ENCODE assay signal across 15 cellular contexts in the genomic region with DNA sequence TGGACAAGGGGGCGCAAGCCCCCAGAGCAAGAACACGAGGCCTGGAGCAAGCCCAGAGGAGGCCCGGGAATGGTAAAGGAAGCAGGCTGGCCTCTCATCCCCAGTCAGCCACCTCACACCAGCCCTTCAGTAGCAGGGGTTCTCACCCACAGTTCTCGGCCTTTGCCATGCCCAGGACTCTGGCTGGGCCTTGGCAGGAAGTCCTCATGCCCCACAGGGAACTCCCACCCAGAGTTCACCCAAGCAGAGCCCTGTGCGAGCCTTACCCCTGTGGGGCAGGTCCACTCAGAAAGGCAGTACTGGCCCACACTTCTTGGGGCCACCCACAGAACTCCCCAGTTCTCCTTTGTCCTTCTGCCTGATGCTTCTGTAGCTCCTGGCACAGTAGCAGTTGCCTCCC. TPM values are rescaled to one million over a fixed set of nuclear protein-coding genes. Genes with fewer than 3 reads are reported as not detected.
DNase-seq lines count a peak whose midpoint lies in the region; ATAC-seq and TF ChIP-seq lines count a peak whose summit lies in the region.
"Had no signal": no experiment of that assay in that cellular context is flagged by ENCODE, and none has a peak within 500 bp of the region (broad histone marks: within the 10 kb centered on the region; RNA-seq: fewer than 3 reads in every experiment).

No MANE protein-coding gene starts in this region.

- H3K9me3 ChIP-seq in left ventricle myocardium inferior (replicated peaks) (no peaks in the 10 kb centered on the region), lower lobe of right lung (no peaks in the 10 kb centered on the region), sigmoid colon (no peaks in the 10 kb centered on the region)

- no peak for TF ChIP-seq CTCF in left ventricle myocardium inferior (IDR thresholded peaks at IDR 0.05; ENCODE audit: borderline replicate concordance)
- no peak for TF ChIP-seq CTCF in lower lobe of right lung (IDR thresholded peaks at IDR 0.05)
- TF ChIP-seq CTCF in sigmoid colon (IDR thresholded peaks at IDR 0.05), result no peak
- TF ChIP-seq CTCF in WTC11 (IDR thresholded peaks at IDR 0.05), result no peak
- TF ChIP-seq CTCF in endothelial cell (IDR thresholded peaks at IDR 0.05; ENCODE audit: unreplicated experiment), result no peak

- no peak for TF ChIP-seq POLR2A in sigmoid colon (IDR thresholded peaks at IDR 0.05)

- H3K27ac ChIP-seq in left ventricle myocardium inferior (replicated peaks) (no peak overlapping the region), lower lobe of right lung (no peak overlapping the region), sigmoid colon (no peak overlapping the region)
- H3K27ac ChIP-seq: BLaER1 treated with 17β-estradiol and CSF1 and Interleukin-3, amounts not matched to agents 10 nM and 100 nM had no signal

- intact Hi-C loops in left ventricle myocardium inferior (cut with micrococcal nuclease) (no loop called here), left ventricle myocardium superior (cut with micrococcal nuclease) (no loop called here), lower lobe of right lung (cut with DNase I) (no loop called here), sigmoid colon (cut with DNase I) (no loop called here)

- H3K4me3 ChIP-seq in left ventricle myocardium inferior (no peak overlapping the region), lower lobe of right lung (no peak overlapping the region), sigmoid colon (no peak overlapping the region)
- H3K4me3 ChIP-seq: BLaER1 treated with 17β-estradiol and CSF1 and Interleukin-3, amounts not matched to agents 10 nM and 100 nM; GM12878 had no signal

- H3K27ac Mint-ChIP-seq in WTC11, result no peak overlapping the region
- H3K27ac Mint-ChIP-seq in endothelial cell (ENCODE audit: unreplicated experiment), result no peak overlapping the region
- H3K27ac Mint-ChIP-seq: CD4-positive, CD25-positive, alpha-beta regulatory T cell had no signal

- peaks cover 13% of the 10 kb centered on the region for H3K27me3 ChIP-seq in left ventricle myocardium inferior (ENCODE audit: low read depth)
- no peaks in the 10 kb centered on the region for H3K27me3 ChIP-seq in lower lobe of right lung (ENCODE audit: low read depth)
- no peaks in the 10 kb centered on the region for H3K27me3 ChIP-seq in sigmoid colon
- H3K27me3 ChIP-seq: BLaER1 treated with 17β-estradiol and CSF1 and Interleukin-3, amounts not matched to agents 10 nM and 100 nM had no signal

- H3K4me3 Mint-ChIP-seq in WTC11 (no peak overlapping the region), endothelial cell (ENCODE audit: unreplicated experiment) (no peak overlapping the region)
- H3K4me3 Mint-ChIP-seq: CD4-positive, CD25-positive, alpha-beta regulatory T cell had no signal

- no peaks in the 10 kb centered on the region for H3K9me3 Mint-ChIP-seq in WTC11
- no peaks in the 10 kb centered on the region for H3K9me3 Mint-ChIP-seq in endothelial cell (ENCODE audit: unreplicated experiment)
- H3K9me3 Mint-ChIP-seq: HFFc6 had no signal

- CTCF ChIA-PET in WTC11 (lab: Charles Lee), result interaction anchor here (1.0 to 2.2 kb wide), 3 partner anchors 17 to 283 kb away, joined by 4 to 6 read pairs (median 6); no protein-coding TSS in a partner anchor

- H3K27me3 Mint-ChIP-seq in WTC11 (ENCODE audit: low read depth) (peaks cover 3% of the 10 kb centered on the region), endothelial cell (ENCODE audit: unreplicated experiment) (peaks cover 16% of the 10 kb centered on the region)

- ATAC-seq in left ventricle myocardium superior (no peak), lower lobe of right lung (no peak), WTC11 (no peak)

- no peaks in the 10 kb centered on the region for H3K36me3 ChIP-seq in left ventricle myocardium inferior
- no peaks in the 10 kb centered on the region for H3K36me3 ChIP-seq in lower lobe of right lung
- H3K36me3 ChIP-seq in sigmoid colon, result no peaks in the 10 kb centered on the region
- H3K36me3 ChIP-seq: BLaER1 treated with 17β-estradiol and CSF1 and Interleukin-3, amounts not matched to agents 10 nM and 100 nM had no signal

- peak; percentile 7 for DNase-seq in left ventricle myocardium inferior
- DNase-seq in left ventricle myocardium superior, result no peak
- peak; percentile 34 for DNase-seq in lower lobe of right lung
- peak; percentile 52 for DNase-seq in sigmoid colon
- DNase-seq in GDM1 (lab: John Stamatoyannopoulos, UW), result no peak
- no peak for DNase-seq in WTC11 (ENCODE audit: low spot score)
- no peak for DNase-seq in endothelial cell (ENCODE audit: low spot score)
- DNase-seq: 8988T; ACHN; CD4-positive, CD25-positive, alpha-beta regulatory T cell; DMS53 had no signal

- no peaks in the 10 kb centered on the region for H3K36me3 Mint-ChIP-seq in WTC11
- peaks cover 9% of the 10 kb centered on the region for H3K36me3 Mint-ChIP-seq in endothelial cell (ENCODE audit: low read depth, unreplicated experiment)
- H3K36me3 Mint-ChIP-seq: CD4-positive, CD25-positive, alpha-beta regulatory T cell had no signal

- 85 to 88% methylated on average over 5 of the region's 5 CpGs for WGBS in sigmoid colon, 2 donors

- POLR2A ChIA-PET in WTC11 (lab: Charles Lee), result no interaction called here

- no peak for TF ChIP-seq EP300 in sigmoid colon (IDR thresholded peaks at IDR 0.05)

- H3K4me1 Mint-ChIP-seq in WTC11, result no peaks in the 10 kb centered on the region
- peaks cover 12% of the 10 kb centered on the region for H3K4me1 Mint-ChIP-seq in endothelial cell (ENCODE audit: unreplicated experiment)
- H3K4me1 Mint-ChIP-seq: CD4-positive, CD25-positive, alpha-beta regulatory T cell had no signal

- H3K4me1 ChIP-seq in left ventricle myocardium inferior (no peaks in the 10 kb centered on the region), lower lobe of right lung (peaks cover 10% of the 10 kb centered on the region), sigmoid colon (no peaks in the 10 kb centered on the region)
- H3K4me1 ChIP-seq: BLaER1 treated with 17β-estradiol and CSF1 and Interleukin-3, amounts not matched to agents 10 nM and 100 nM had no signal

TF ChIP-seq in WTC11, 78 proteins besides CTCF, POLR2A, EP300 and RAD21:
- no peak for TF ChIP-seq ELF4 (CRISPR knock-in tag; IDR thresholded peaks at IDR 0.05; ENCODE audit: low read depth)
- TF ChIP-seq, protein P1, sequence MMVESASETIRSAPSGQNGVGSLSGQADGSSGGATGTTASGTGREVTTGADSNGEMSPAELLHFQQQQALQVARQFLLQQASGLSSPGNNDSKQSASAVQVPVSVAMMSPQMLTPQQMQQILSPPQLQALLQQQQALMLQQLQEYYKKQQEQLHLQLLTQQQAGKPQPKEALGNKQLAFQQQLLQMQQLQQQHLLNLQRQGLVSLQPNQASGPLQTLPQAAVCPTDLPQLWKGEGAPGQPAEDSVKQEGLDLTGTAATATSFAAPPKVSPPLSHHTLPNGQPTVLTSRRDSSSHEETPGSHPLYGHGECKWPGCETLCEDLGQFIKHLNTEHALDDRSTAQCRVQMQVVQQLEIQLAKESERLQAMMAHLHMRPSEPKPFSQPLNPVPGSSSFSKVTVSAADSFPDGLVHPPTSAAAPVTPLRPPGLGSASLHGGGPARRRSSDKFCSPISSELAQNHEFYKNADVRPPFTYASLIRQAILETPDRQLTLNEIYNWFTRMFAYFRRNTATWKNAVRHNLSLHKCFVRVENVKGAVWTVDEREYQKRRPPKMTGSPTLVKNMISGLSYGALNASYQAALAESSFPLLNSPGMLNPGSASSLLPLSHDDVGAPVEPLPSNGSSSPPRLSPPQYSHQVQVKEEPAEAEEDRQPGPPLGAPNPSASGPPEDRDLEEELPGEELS (CRISPR knock-in tag; IDR thresholded peaks at IDR 0.05), result no peak
- TF ChIP-seq TCF7 (CRISPR knock-in tag; IDR thresholded peaks at IDR 0.05; ENCODE audit: low read depth), result no peak
- no peak for TF ChIP-seq HMGA2 (CRISPR knock-in tag; IDR thresholded peaks at IDR 0.05)
- TF ChIP-seq NFATC4 (CRISPR knock-in tag; IDR thresholded peaks at IDR 0.05), result no peak
- no peak for TF ChIP-seq JAZF1 (CRISPR knock-in tag; IDR thresholded peaks at IDR 0.05)

RNA-seq across cellular contexts. Expression of a gene that starts 30.3 kb away (rescaled TPM):
- total RNA-seq in left ventricle myocardium inferior (0.27 TPM), left ventricle myocardium superior (0.55 TPM), lower lobe of right lung (0.59 TPM), sigmoid colon (1 to 10 TPM in 1 of 4 donors, under 1 TPM in 2, not detected in 1; 0.36 to 1.7 (median 0.49) TPM), WTC11 (2021) (3.4 to 4.1 TPM (median 3.8 TPM) in 3 replicates), endothelial cell (ENCODE audit: unreplicated experiment) (0.82 TPM)
- polyA plus RNA-seq in sigmoid colon, result 1 to 10 TPM in 1 of 3 donors, under 1 TPM in 1, not detected in 1; 0.22 to 1.2 TPM
- total RNA-seq: CD4-positive, CD25-positive, alpha-beta regulatory T cell; H4 had no signal
- polyA plus RNA-seq: CD4-positive, CD25-positive, alpha-beta regulatory T cell had no signal

Comparison
In these comparisons a context has a peak if more than half of its experiments do, and no peak if none do; other contexts are left out.
1. DNase-seq: peak in left ventricle myocardium inferior (single experiment), lower lobe of right lung (single experiment) and sigmoid colon (single experiment); none in left ventricle myocardium superior (single experiment), GDM1 (single experiment), WTC11 (single experiment) and endothelial cell (single experiment).